19 cellular contexts compared by ENCODE assay signal in genomic region chr20:32080783-32081182, GRCh38. TPM values are rescaled to one million over a fixed set of nuclear protein-coding genes. Genes with fewer than 3 reads are reported as not detected.
DNase-seq lines count a peak whose midpoint lies in the region; ATAC-seq, FAIRE-seq and TF ChIP-seq lines count a peak whose summit lies in the region.
"Had no signal": no experiment of that assay in that cellular context is flagged by ENCODE, and none has a peak within 500 bp of the region (broad histone marks: within the 10 kb centered on the region; RNA-seq: fewer than 3 reads in every experiment).

No MANE protein-coding gene starts in this region.

- H4K20me1 ChIP-seq in astrocyte (ENCODE audit: insufficient read depth, low read length): no peaks in the 10 kb centered on the region
- no peaks in the 10 kb centered on the region for H4K20me1 ChIP-seq in neural progenitor cell (ENCODE audit: low read depth)

- no peaks in the 10 kb centered on the region for H3K4me1 Mint-ChIP-seq in astrocyte (ENCODE audit: low read depth, unreplicated experiment)
- peaks cover 12% of the 10 kb centered on the region for H3K4me1 Mint-ChIP-seq in neural progenitor cell
- no peaks in the 10 kb centered on the region for H3K4me1 Mint-ChIP-seq in activated CD4-positive, alpha-beta memory T cell treated with anti-CD3 and anti-CD28 coated beads for 36 hours (ENCODE audit: low read depth)
- H3K4me1 Mint-ChIP-seq: CD4-positive, alpha-beta memory T cell had no signal

- H3K9me3 ChIP-seq in HEK293 (ENCODE audit: control insufficient read depth, insufficient read depth, low read depth, low read length): no peaks in the 10 kb centered on the region
- H3K9me3 ChIP-seq in astrocyte (ENCODE audit: insufficient read depth, low read depth, low read length): no peaks in the 10 kb centered on the region
- H3K9me3 ChIP-seq in neural progenitor cell (ENCODE audit: low read depth): no peaks in the 10 kb centered on the region
- H3K9me3 ChIP-seq: BE2C had no signal

- ATAC-seq in HG02885 (IDR thresholded peaks at IDR 0.05; ENCODE audit: poor library complexity, unreplicated experiment): no peak
- ATAC-seq in GM18873 (IDR thresholded peaks at IDR 0.05; ENCODE audit: low FRiP score, unreplicated experiment): no peak

- H3K4me3 Mint-ChIP-seq in astrocyte (ENCODE audit: unreplicated experiment) (no peak overlapping the region), neural progenitor cell (peak overlapping the region; percentile 41)
- H3K4me3 Mint-ChIP-seq in activated CD4-positive, alpha-beta memory T cell treated with anti-CD3 and anti-CD28 coated beads for 36 hours: no peak overlapping the region
- H3K4me3 Mint-ChIP-seq: CD4-positive, alpha-beta memory T cell; H9 had no signal

- H3K4me1 ChIP-seq in HEK293 (ENCODE audit: control insufficient read depth, insufficient read depth, low read length) (no peaks in the 10 kb centered on the region), astrocyte (ENCODE audit: insufficient read depth, low read length) (no peaks in the 10 kb centered on the region), neural progenitor cell (peaks cover 5% of the 10 kb centered on the region)
- H3K4me1 ChIP-seq: BE2C had no signal

- no peaks in the 10 kb centered on the region for H3K36me3 ChIP-seq in HEK293 (ENCODE audit: control insufficient read depth in 2 of 2, insufficient read depth in 1 of 2, low read length in 2 of 2)
- H3K36me3 ChIP-seq in astrocyte (ENCODE audit: insufficient read depth, low read length): no peaks in the 10 kb centered on the region
- no peaks in the 10 kb centered on the region for H3K36me3 ChIP-seq in neural progenitor cell
- H3K36me3 ChIP-seq: BE2C had no signal

- H3K79me2 ChIP-seq in astrocyte (ENCODE audit: insufficient read depth, low read length) (no peaks in the 10 kb centered on the region), neural progenitor cell (ENCODE audit: low read depth) (no peaks in the 10 kb centered on the region)

- H3K9ac ChIP-seq in astrocyte (ENCODE audit: low read length) (no peak overlapping the region), neural progenitor cell (no peak overlapping the region)

- H2AFZ ChIP-seq in astrocyte (ENCODE audit: low read depth, low read length) (no peak overlapping the region), neural progenitor cell (replicated peaks) (no peak overlapping the region)

- H3K9me3 Mint-ChIP-seq in astrocyte (ENCODE audit: unreplicated experiment): peaks cover 4% of the 10 kb centered on the region
- H3K9me3 Mint-ChIP-seq in neural progenitor cell: peaks cover 3% of the 10 kb centered on the region
- no peaks in the 10 kb centered on the region for H3K9me3 Mint-ChIP-seq in activated CD4-positive, alpha-beta memory T cell treated with anti-CD3 and anti-CD28 coated beads for 36 hours
- H3K9me3 Mint-ChIP-seq: CD4-positive, alpha-beta memory T cell; H9 had no signal

- POLR2A ChIA-PET in HEK293 (lab: Yijun Ruan, JAX): no interaction called here
- POLR2A ChIA-PET in activated CD4-positive, alpha-beta memory T cell treated with anti-CD3 and anti-CD28 coated beads for 36 hours (lab: Charles Lee): no interaction called here

- H3K27me3 Mint-ChIP-seq in astrocyte (ENCODE audit: low read depth, unreplicated experiment): peaks cover 52% of the 10 kb centered on the region
- H3K27me3 Mint-ChIP-seq in neural progenitor cell (ENCODE audit: insufficient read depth, low read depth): peaks cover 3% of the 10 kb centered on the region
- H3K27me3 Mint-ChIP-seq in activated CD4-positive, alpha-beta memory T cell treated with anti-CD3 and anti-CD28 coated beads for 36 hours: peaks cover 17% of the 10 kb centered on the region

- H3K27ac ChIP-seq in HEK293 (ENCODE audit: extremely low read depth, low read depth, low read length) (no peak overlapping the region), astrocyte (ENCODE audit: low read depth, low read length) (no peak overlapping the region), neural progenitor cell (no peak overlapping the region)
- H3K27ac ChIP-seq: C4-2B had no signal

- peak overlapping the region; percentile 19 for H3K27ac Mint-ChIP-seq in astrocyte (ENCODE audit: unreplicated experiment)
- no peak overlapping the region for H3K27ac Mint-ChIP-seq in neural progenitor cell
- no peak overlapping the region for H3K27ac Mint-ChIP-seq in activated CD4-positive, alpha-beta memory T cell treated with anti-CD3 and anti-CD28 coated beads for 36 hours
- H3K27ac Mint-ChIP-seq: CD4-positive, alpha-beta memory T cell had no signal

- H3K36me3 Mint-ChIP-seq in astrocyte (ENCODE audit: low read depth, unreplicated experiment): no peaks in the 10 kb centered on the region
- no peaks in the 10 kb centered on the region for H3K36me3 Mint-ChIP-seq in neural progenitor cell
- H3K36me3 Mint-ChIP-seq in activated CD4-positive, alpha-beta memory T cell treated with anti-CD3 and anti-CD28 coated beads for 36 hours: no peaks in the 10 kb centered on the region
- H3K36me3 Mint-ChIP-seq: CD4-positive, alpha-beta memory T cell had no signal

- H3K27me3 ChIP-seq in astrocyte (ENCODE audit: insufficient read depth, low read length): peaks cover 38% of the 10 kb centered on the region
- H3K27me3 ChIP-seq in neural progenitor cell: no peaks in the 10 kb centered on the region

- H3K4me2 ChIP-seq in astrocyte (ENCODE audit: low read length): no peak overlapping the region
- no peak overlapping the region for H3K4me2 ChIP-seq in neural progenitor cell

- H3K4me3 ChIP-seq in HEK293 (ENCODE audit: low read depth, low read length) (no peak overlapping the region), astrocyte (ENCODE audit: insufficient read depth, low read depth, low read length) (no peak overlapping the region), neural progenitor cell (no peak overlapping the region)

- CTCF ChIA-PET in HEK293 (lab: Yijun Ruan, JAX): interaction anchor here (0.8 to 2.2 kb wide), 2 partner anchors 10 to 48 kb away, joined by 3 to 18 read pairs; no protein-coding TSS in a partner anchor
- CTCF ChIA-PET in activated CD4-positive, alpha-beta memory T cell treated with anti-CD3 and anti-CD28 coated beads for 36 hours (lab: Charles Lee): interaction anchor here (3.2 kb wide), 1 partner anchor 10 kb away, joined by 26 read pairs; no protein-coding TSS in a partner anchor

- intact Hi-C loops in activated CD4-positive, alpha-beta memory T cell treated with anti-CD3 and anti-CD28 coated beads for 36 hours (cut with micrococcal nuclease): no loop called here

- no peak for DNase-seq in astrocyte (ENCODE audit: low read depth)
- DNase-seq in neural progenitor cell (ENCODE audit: low spot score): no peak
- DNase-seq in activated CD4-positive, alpha-beta memory T cell treated with anti-CD3 and anti-CD28 coated beads for 36 hours: no peak
- DNase-seq: ACHN; BE2C; CD4-positive, alpha-beta memory T cell; DMS153; DMS79 treated with DMSO at 0.1 percent for 48 hours; GF-D8; GOT3; H9; IMR-90; KBM-7 had no signal

- no peak for TF ChIP-seq CTCF in HEK293 (tag by site-specific recombination; IDR thresholded peaks at IDR 0.05)
- TF ChIP-seq CTCF in astrocyte (IDR thresholded peaks at IDR 0.05; ENCODE audit: insufficient read depth, low read depth, low read length): no peak
- no peak for TF ChIP-seq CTCF in neural progenitor cell (IDR thresholded peaks at IDR 0.05)

- no peaks in the 10 kb centered on the region for H3F3A ChIP-seq in neural progenitor cell (ENCODE audit: low read depth)

- no peak for FAIRE-seq in astrocyte (lab: Jason Lieb, UNC)
- FAIRE-seq: A204.1 had no signal

TF ChIP-seq in HEK293, 187 proteins besides CTCF, POLR2A, EP300 and RAD21:
- no peak for TF ChIP-seq YY1 (tag by site-specific recombination; IDR thresholded peaks at IDR 0.05)
- no peak for TF ChIP-seq IKZF3 (tag by site-specific recombination; IDR thresholded peaks at IDR 0.05)
- no peak for TF ChIP-seq ZNF138 (tag by site-specific recombination; IDR thresholded peaks at IDR 0.05; ENCODE audit: borderline replicate concordance)
- TF ChIP-seq ZNF184 (tag by site-specific recombination; IDR thresholded peaks at IDR 0.05): no peak
- TF ChIP-seq ZNF121 (tag by site-specific recombination; IDR thresholded peaks at IDR 0.05): peak; percentile 90

RNA-seq across cellular contexts. Expression of gene TM9SF4, which starts 28.7 kb away (rescaled TPM):
- 64.0 and 71.8 TPM in 2 replicates for total RNA-seq in astrocyte
- 27.9 and 41.7 TPM in 2 replicates for total RNA-seq in neural progenitor cell (ENCODE audit: low replicate concordance)
- 10 to 100 TPM; 35.8 to 37.3 TPM for total RNA-seq in activated CD4-positive, alpha-beta memory T cell treated with anti-CD3 and anti-CD28 coated beads for 36 hours

RNA-seq across cellular contexts. Expression of gene HCK, which starts 28.7 kb away (rescaled TPM):
- total RNA-seq in astrocyte: 0.34 and 0.53 TPM in 2 replicates
- not detected in 2 replicates for total RNA-seq in neural progenitor cell (ENCODE audit: low replicate concordance)
- total RNA-seq in activated CD4-positive, alpha-beta memory T cell treated with anti-CD3 and anti-CD28 coated beads for 36 hours: not detected
- total RNA-seq: HT1080, IMR-90 had no signal
